ENCODE assay signal across 1 cellular context in genomic region chr12:69585189-69586062, GRCh38.
TF ChIP-seq lines count a peak whose summit lies in the region.

Gene CCT2 (plus strand): TSS chr12:69585459. CDS start chr12:69585522, 63 bp downstream.

TF ChIP-seq in K562, 482 proteins besides CTCF, POLR2A, EP300 and RAD21 (continued from another document and continues in another):
- TF ChIP-seq PBX2 (CRISPR knock-in tag; IDR thresholded peaks at IDR 0.05; ENCODE audit: low read depth) (no peak), PBX2 (tag; conservative IDR thresholded peaks at IDR 0.05; ENCODE audit: low read depth) (peak; percentile 36; the same call in 1 of the 2 replicates), HNRNPL (IDR thresholded peaks at IDR 0.05; ENCODE audit: low read depth, low read length) (no peak), CBX2 (IDR thresholded peaks at IDR 0.05; ENCODE audit: insufficient read depth, low read length, poor library complexity, severe bottlenecking) (no peak), ZNF184 (CRISPR knock-in tag; IDR thresholded peaks at IDR 0.05) (no peak), MTA2 (IDR thresholded peaks at IDR 0.05; ENCODE audit: low read depth) (no peak), ILK (tag; IDR thresholded peaks at IDR 0.05; ENCODE audit: borderline replicate concordance, low read depth) (no peak), TSC22D4 (tag; IDR thresholded peaks at IDR 0.05) (no peak), LARP7 (IDR thresholded peaks at IDR 0.05) (no peak), GTF3C2 (IDR thresholded peaks at IDR 0.05; ENCODE audit: borderline replicate concordance, extremely low read depth, insufficient read length) (no peak), ZNF12 (CRISPR knock-in tag; IDR thresholded peaks at IDR 0.05) (peak; percentile 87), NFE2 (IDR thresholded peaks at IDR 0.05; ENCODE audit: low read depth) (no peak), GABPB1 (CRISPR knock-in tag; IDR thresholded peaks at IDR 0.05) (peak; percentile 97), ZNF217 (CRISPR knock-in tag; IDR thresholded peaks at IDR 0.05) (no peak), SNIP1 (IDR thresholded peaks at IDR 0.05; ENCODE audit: low read depth) (no peak), ZNF165 (CRISPR knock-in tag; IDR thresholded peaks at IDR 0.05; ENCODE audit: borderline replicate concordance) (no peak), ZNF395 (CRISPR knock-in tag; IDR thresholded peaks at IDR 0.05) (peak; percentile 90), TAF9B (IDR thresholded peaks at IDR 0.05; ENCODE audit: partially characterized antibody) (peak; percentile 93), TSHZ1 (CRISPR knock-in tag; IDR thresholded peaks at IDR 0.05) (no peak), HBP1 (CRISPR knock-in tag; IDR thresholded peaks at IDR 0.05) (peak; percentile 80; the same call in 1 of the 2 replicates), PRPF4 (IDR thresholded peaks at IDR 0.05; ENCODE audit: insufficient read depth, low read depth, low read length, poor library complexity, severe bottlenecking) (peak; percentile 78), GATAD2A (IDR thresholded peaks at IDR 0.05) (no peak), VEZF1 (CRISPR knock-in tag; IDR thresholded peaks at IDR 0.05) (peak; percentile 68), ZKSCAN8 (CRISPR knock-in tag; IDR thresholded peaks at IDR 0.05) (no peak), CC2D1A (IDR thresholded peaks at IDR 0.05) (no peak), RHOXF2B (CRISPR knock-in tag; conservative IDR thresholded peaks at IDR 0.05) (no peak), FOXK1 (CRISPR knock-in tag; IDR thresholded peaks at IDR 0.05; ENCODE audit: borderline replicate concordance) (peak; percentile 67; the same call in 1 of the 2 replicates), HDGF (IDR thresholded peaks at IDR 0.05) (no peak), USF2 (CRISPR knock-in tag; IDR thresholded peaks at IDR 0.05) (no peak), SRF (CRISPR knock-in tag; IDR thresholded peaks at IDR 0.05) (peak in 1 of 2 experiments; percentile 81; a peak in 1 of 4 replicates), HOMEZ (CRISPR knock-in tag; IDR thresholded peaks at IDR 0.05) (no peak), TAF15 (IDR thresholded peaks at IDR 0.05; ENCODE audit: low read depth, low read length) (no peak), SLC30A9 (CRISPR knock-in tag; IDR thresholded peaks at IDR 0.05) (no peak), ZNF133 (CRISPR knock-in tag; IDR thresholded peaks at IDR 0.05) (no peak), CREB1 (IDR thresholded peaks at IDR 0.05) (peak; percentile 84), CREB1 (CRISPR knock-in tag; IDR thresholded peaks at IDR 0.05) (peak; percentile 88), PATZ1 (CRISPR knock-in tag; IDR thresholded peaks at IDR 0.05; ENCODE audit: borderline replicate concordance) (no peak), CBX1 (IDR thresholded peaks at IDR 0.05; ENCODE audit: low read depth) (peak; percentile 77), ZNF121 (CRISPR knock-in tag; conservative IDR thresholded peaks at IDR 0.05) (no peak), ZBTB11 (CRISPR knock-in tag; IDR thresholded peaks at IDR 0.05) (peak; percentile 44 to 88 (median 47); a peak in 3 of 6 replicates), EP400 (IDR thresholded peaks at IDR 0.05) (peak; percentile 100)
